Comparison of ENCODE assay signal across 17 cellular contexts in genomic region chr12:132305560-132305966, GRCh38. TPM values are rescaled to one million over a fixed set of nuclear protein-coding genes. Genes with fewer than 3 reads are reported as not detected.
"Had no signal": no experiment of that assay in that cellular context is flagged by ENCODE, and none has a peak within 500 bp of the region (broad histone marks: within the 10 kb centered on the region; RNA-seq: fewer than 3 reads in every experiment).

No MANE protein-coding gene starts in this region.

- H3K9me3 ChIP-seq: pancreas had no signal

- H3K36me3 ChIP-seq: heart left ventricle, left lung, pancreas had no signal

- H3K4me3 ChIP-seq: coronary artery, heart left ventricle, left lung, pancreas had no signal

- H3K4me1 ChIP-seq: heart left ventricle, left lung, pancreas had no signal

- DNase-seq: caudate nucleus; effector CD4-positive, alpha-beta T cell; endodermal cell; hippocampal formation; mesendoderm; naive thymus-derived CD4-positive, alpha-beta T cell; nucleus accumbens; stimulated activated CD4-positive, alpha-beta T cell treated with anti-CD3 and anti-CD28 coated beads, Interleukin-2, amount 100 ng/mL, for 24 hours; stimulated activated CD4-positive, alpha-beta T cell treated with anti-CD3 and anti-CD28 coated beads, Interleukin-4, amount 100 ng/mL, for 4 hours; stimulated activated naive B cell treated with anti-CD40 and anti-IgM and Interleukin-4, amounts not matched to agents 10 μg/mL and 1 μg/mL and 100 μg/mL, for 72 hours; trophoblast cell had no signal

- H3K27ac ChIP-seq: coronary artery, heart left ventricle, left lung, pancreas had no signal

- ATAC-seq: esophagus mucosa; heart left ventricle; left lung; naive thymus-derived CD4-positive, alpha-beta T cell; pancreas; sciatic nerve; stimulated activated naive B cell treated with anti-CD40 and anti-IgM and Interleukin-4, amounts not matched to agents 10 μg/mL and 1 μg/mL and 100 μg/mL, for 72 hours had no signal

- H3K27me3 ChIP-seq: pancreas had no signal

RNA-seq across cellular contexts. Expression of gene GALNT9, which starts 23.8 kb away (rescaled TPM):
- total RNA-seq: esophagus mucosa; naive thymus-derived CD4-positive, alpha-beta T cell; sciatic nerve had no signal
